In genomic region chr19:16342002-16342715, GRCh38 we compare ENCODE assay signal across 8 cellular contexts. TPM values are rescaled to one million over a fixed set of nuclear protein-coding genes. Genes with fewer than 3 reads are reported as not detected.
A peak's percentile ranks its signal among the peaks of the same experiment; 100 is the strongest.
DNase-seq lines count a peak whose midpoint lies in the region; ATAC-seq lines count a peak whose summit lies in the region.

No MANE protein-coding gene starts in this region.

- peak overlapping the region; percentile 6 for H3K27ac Mint-ChIP-seq in activated T-cell treated with anti-CD3 and anti-CD28 coated beads, Interleukin-2, amount 50 U/mL, for 72 hours
- peak overlapping the region; percentile 87 for H3K27ac Mint-ChIP-seq in stimulated activated naive CD8-positive, alpha-beta T cell treated with anti-CD3 and anti-CD28 coated beads, Interleukin-15, Interleukin-2, amounts not matched to agents 100 ng/mL and 50 ng/mL, for 24 hours

- in situ Hi-C loops in ACHN (cut with HindIII; ENCODE audit: low pct_ligation_motif_present, low pct_unique_long_range_greater_than_20kb, low sequenced_read_pairs), result no loop called here

- H3K4me3 Mint-ChIP-seq in activated T-cell treated with anti-CD3 and anti-CD28 coated beads, Interleukin-2, amount 50 U/mL, for 72 hours, result peak overlapping the region; percentile 54 to 66
- H3K4me3 Mint-ChIP-seq in stimulated activated naive CD8-positive, alpha-beta T cell treated with anti-CD3 and anti-CD28 coated beads, Interleukin-15, Interleukin-2, amounts not matched to agents 100 ng/mL and 50 ng/mL, for 24 hours, result peak overlapping the region; percentile 21

- peaks cover 56% of the 10 kb centered on the region for H3K4me1 Mint-ChIP-seq in activated T-cell treated with anti-CD3 and anti-CD28 coated beads, Interleukin-2, amount 50 U/mL, for 72 hours (ENCODE audit: low read depth)
- H3K4me1 Mint-ChIP-seq in stimulated activated naive CD8-positive, alpha-beta T cell treated with anti-CD3 and anti-CD28 coated beads, Interleukin-15, Interleukin-2, amounts not matched to agents 100 ng/mL and 50 ng/mL, for 24 hours (ENCODE audit: low read depth), result peaks cover 60% of the 10 kb centered on the region

- H3K27me3 Mint-ChIP-seq in activated T-cell treated with anti-CD3 and anti-CD28 coated beads, Interleukin-2, amount 50 U/mL, for 72 hours (ENCODE audit: low read depth), result peaks cover 28% of the 10 kb centered on the region
- H3K27me3 Mint-ChIP-seq in stimulated activated naive CD8-positive, alpha-beta T cell treated with anti-CD3 and anti-CD28 coated beads, Interleukin-15, Interleukin-2, amounts not matched to agents 100 ng/mL and 50 ng/mL, for 24 hours, result no peaks in the 10 kb centered on the region

- ATAC-seq in GM19023 (IDR thresholded peaks at IDR 0.05; ENCODE audit: unreplicated experiment), result peak; percentile 51
- ATAC-seq in HG03378 (IDR thresholded peaks at IDR 0.05; ENCODE audit: unreplicated experiment), result peak; percentile 56
- ATAC-seq in activated T-cell treated with anti-CD3 and anti-CD28 coated beads, Interleukin-2, amount 50 U/mL, for 72 hours (replicated peaks in 1 of 2), result peak; percentile 81 to 83

- H3K9me3 Mint-ChIP-seq in activated T-cell treated with anti-CD3 and anti-CD28 coated beads, Interleukin-2, amount 50 U/mL, for 72 hours, result peaks cover 0 to 2% of the 10 kb centered on the region in 2 donors
- H3K9me3 Mint-ChIP-seq in stimulated activated naive CD8-positive, alpha-beta T cell treated with anti-CD3 and anti-CD28 coated beads, Interleukin-15, Interleukin-2, amounts not matched to agents 100 ng/mL and 50 ng/mL, for 24 hours, result no peaks in the 10 kb centered on the region

- peaks cover 0 to 2% of the 10 kb centered on the region in 2 donors for H3K36me3 Mint-ChIP-seq in activated T-cell treated with anti-CD3 and anti-CD28 coated beads, Interleukin-2, amount 50 U/mL, for 72 hours (ENCODE audit: insufficient read depth in 2 of 2)
- H3K36me3 Mint-ChIP-seq in stimulated activated naive CD8-positive, alpha-beta T cell treated with anti-CD3 and anti-CD28 coated beads, Interleukin-15, Interleukin-2, amounts not matched to agents 100 ng/mL and 50 ng/mL, for 24 hours (ENCODE audit: low read depth), result no peaks in the 10 kb centered on the region

- DNase-seq in ACHN, result peak; percentile 74
- peak; percentile 79 to 80 for DNase-seq in activated T-cell treated with anti-CD3 and anti-CD28 coated beads, Interleukin-2, amount 50 U/mL, for 72 hours
- peak; percentile 12 for DNase-seq in kidney glomerular epithelial cell (lab: John Stamatoyannopoulos, UW)
- no peak for DNase-seq in T-helper 9 cell
- DNase-seq in NCI-H1930 (lab: John Stamatoyannopoulos, UW), result no peak

RNA-seq across cellular contexts. Expression of gene KLF2, which starts 17.5 kb away (rescaled TPM):
- total RNA-seq in activated T-cell treated with anti-CD3 and anti-CD28 coated beads, Interleukin-2, amount 50 U/mL, for 72 hours, result under 1 TPM; 0.36 to 0.76 TPM

Comparison
In these comparisons a context has a peak if more than half of its experiments do, and no peak if none do; other contexts are left out.
1. DNase-seq: peak in ACHN (single experiment), activated T-cell treated with anti-CD3 and anti-CD28 coated beads, Interleukin-2, amount 50 U/mL, for 72 hours (2 of 2) and kidney glomerular epithelial cell (single experiment); none in T-helper 9 cell (single experiment) and NCI-H1930 (0 of 2).
2. Peak in every context shown above with its lines, with median percentiles within 50 percentile points of each other: ATAC-seq.